ENCODE assay signal across 22 cellular contexts in the genomic region with DNA sequence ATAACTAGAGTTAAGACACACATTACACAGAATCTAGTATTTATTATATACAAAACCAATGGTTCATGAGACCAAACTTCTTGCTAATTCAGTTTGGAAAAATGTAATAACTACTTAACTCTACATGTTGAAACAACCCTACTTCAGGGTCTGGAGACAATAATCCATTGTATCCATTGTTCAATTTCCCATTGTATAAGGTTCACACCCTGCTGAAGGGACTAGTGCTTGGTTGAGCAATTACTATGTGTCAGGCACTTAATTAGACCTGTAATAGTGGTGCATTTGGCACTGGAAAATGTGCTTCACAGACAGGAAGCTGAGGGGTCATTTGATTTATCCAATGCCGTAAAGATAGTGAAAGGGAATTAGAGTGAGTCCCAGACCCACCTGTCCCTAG.
"Had no signal": no experiment of that assay in that cellular context is flagged by ENCODE, and none has a peak within 500 bp of the region (broad histone marks: within the 10 kb centered on the region; RNA-seq: fewer than 3 reads in every experiment).

No MANE protein-coding gene starts in this region.

- H3K9me3 ChIP-seq: esophagus muscularis mucosa, neutrophil, right atrium auricular region, testis, tibial nerve, upper lobe of right lung, vagina had no signal

- H3K36me3 ChIP-seq: esophagus muscularis mucosa, neutrophil, right atrium auricular region, sigmoid colon, tibial nerve, upper lobe of right lung, vagina had no signal

- H3K4me1 ChIP-seq: esophagus muscularis mucosa, right atrium auricular region, sigmoid colon, testis, tibial nerve, upper lobe of right lung, vagina had no signal

- DNase-seq: effector memory CD8-positive, alpha-beta T cell; foreskin fibroblast; immature natural killer cell; left colon; left ventricle myocardium superior; naive thymus-derived CD4-positive, alpha-beta T cell; nephron progenitor cell; posterior cingulate gyrus; sigmoid colon; stimulated activated CD4-positive, alpha-beta T cell treated with anti-CD3 and anti-CD28 coated beads, Interleukin-2, amount 100 ng/mL, for 24 hours; stimulated activated CD4-positive, alpha-beta T cell treated with anti-CD3 and anti-CD28 coated beads, Interleukin-4, amount 100 ng/mL, for 4 hours; stimulated activated naive B cell treated with anti-CD40 and anti-IgM and Interleukin-4, amounts not matched to agents 10 μg/mL and 1 μg/mL and 100 μg/mL, for 72 hours; stimulated activated naive CD8-positive, alpha-beta T cell treated with anti-CD3 and anti-CD28 coated beads, Interleukin-15, amount 100 ng/mL, for 72 hours; testis; upper lobe of right lung had no signal

- H3K4me3 ChIP-seq: esophagus muscularis mucosa, lung, right atrium auricular region, sigmoid colon, skin epidermis, testis, tibial nerve, upper lobe of right lung, vagina had no signal

- H3K27ac ChIP-seq: esophagus muscularis mucosa, neutrophil, right atrium auricular region, sigmoid colon, testis, tibial nerve, upper lobe of right lung, vagina had no signal

- ATAC-seq: effector memory CD8-positive, alpha-beta T cell; left colon; left ventricle myocardium superior; naive thymus-derived CD4-positive, alpha-beta T cell; stimulated activated naive B cell treated with anti-CD40 and anti-IgM and Interleukin-4, amounts not matched to agents 10 μg/mL and 1 μg/mL and 100 μg/mL, for 72 hours; stimulated activated naive CD8-positive, alpha-beta T cell treated with anti-CD3 and anti-CD28 coated beads, Interleukin-15, amount 100 ng/mL, for 72 hours; upper lobe of right lung had no signal

- H3K27me3 ChIP-seq: esophagus muscularis mucosa, neutrophil, right atrium auricular region, sigmoid colon, testis, tibial nerve, upper lobe of right lung, vagina had no signal
